ENCODE assay signal across 1 cellular context in genomic region chr1:86419277-86419903, GRCh38.
TF ChIP-seq lines count a peak whose summit lies in the region.

No MANE protein-coding gene starts in this region.

TF ChIP-seq in HCT116, 20 proteins besides CTCF, POLR2A, EP300 and RAD21:
- TF ChIP-seq MAX (IDR thresholded peaks at IDR 0.05) (no peak), JUND (IDR thresholded peaks at IDR 0.05) (no peak), SRF (IDR thresholded peaks at IDR 0.05; ENCODE audit: low read depth) (no peak), CBX3 (IDR thresholded peaks at IDR 0.05; ENCODE audit: low read depth) (no peak), EGR1 (IDR thresholded peaks at IDR 0.05; ENCODE audit: low read depth) (no peak), CEBPB (IDR thresholded peaks at IDR 0.05; ENCODE audit: low read depth) (no peak), FOSL1 (IDR thresholded peaks at IDR 0.05; ENCODE audit: low read depth) (no peak), ZNF274 (IDR thresholded peaks at IDR 0.05; ENCODE audit: low read depth, low read length) (no peak)
TF ChIP-seq in HCT116: peak in this region for 0.
